In genomic region chr1:246809473-246809872, GRCh38 we compare ENCODE assay signal across 30 cellular contexts.
DNase-seq lines count a peak whose midpoint lies in the region; ATAC-seq and TF ChIP-seq lines count a peak whose summit lies in the region.
"Had no signal": no experiment of that assay in that cellular context is flagged by ENCODE, and none has a peak within 500 bp of the region (broad histone marks: within the 10 kb centered on the region; RNA-seq: fewer than 3 reads in every experiment).

No MANE protein-coding gene starts in this region.

- H3K9me3 Mint-ChIP-seq in stimulated activated effector memory CD8-positive, alpha-beta T cell treated with anti-CD3 and anti-CD28 coated beads, Interleukin-12 subunit alpha, Interleukin-12 subunit beta, amount 100 ng/mL, for 72 hours: no peaks in the 10 kb centered on the region
- H3K9me3 Mint-ChIP-seq: activated CD4-positive, alpha-beta memory T cell treated with anti-CD3 and anti-CD28 coated beads for 36 hours; naive B cell; stimulated activated memory B cell treated with anti-CD40 and anti-IgM and Interleukin-4, amounts not matched to agents 10 μg/mL and 1 μg/mL and 100 μg/mL, for 72 hours had no signal

- ATAC-seq in HG03066 (IDR thresholded peaks at IDR 0.05; ENCODE audit: low read depth, unreplicated experiment) (peak; percentile 79), GM21360 (IDR thresholded peaks at IDR 0.05; ENCODE audit: unreplicated experiment) (no peak), HG03095 (IDR thresholded peaks at IDR 0.05; ENCODE audit: unreplicated experiment) (no peak)
- ATAC-seq in stimulated activated effector memory CD8-positive, alpha-beta T cell treated with anti-CD3 and anti-CD28 coated beads, Interleukin-12 subunit alpha, Interleukin-12 subunit beta, amount 100 ng/mL, for 72 hours: peak; percentile 24
- ATAC-seq: body of pancreas, left lung, Right ventricle myocardium inferior had no signal

- H3K27ac ChIP-seq in left ventricle myocardium inferior (replicated peaks): peak overlapping the region; percentile 75
- H3K27ac ChIP-seq: BLaER1, body of pancreas, colonic mucosa, esophagus squamous epithelium, hepatocyte, left lung, suprapubic skin had no signal

- H3K4me3 ChIP-seq in left ventricle myocardium inferior (no peak overlapping the region), astrocyte of the spinal cord (ENCODE audit: low read depth, low read length) (no peak overlapping the region)
- H3K4me3 ChIP-seq: BLaER1, body of pancreas, colonic mucosa, esophagus squamous epithelium, hepatocyte, left lung, smooth muscle cell, suprapubic skin had no signal

- no peaks in the 10 kb centered on the region for H3K27me3 ChIP-seq in left ventricle myocardium inferior (ENCODE audit: low read depth)
- H3K27me3 ChIP-seq: BLaER1, body of pancreas, colonic mucosa, esophagus squamous epithelium, hepatocyte, left lung, suprapubic skin had no signal

- H3K4me1 Mint-ChIP-seq in stimulated activated effector memory CD8-positive, alpha-beta T cell treated with anti-CD3 and anti-CD28 coated beads, Interleukin-12 subunit alpha, Interleukin-12 subunit beta, amount 100 ng/mL, for 72 hours: no peaks in the 10 kb centered on the region
- H3K4me1 Mint-ChIP-seq: naive B cell; stimulated activated memory B cell treated with anti-CD40 and anti-IgM and Interleukin-4, amounts not matched to agents 10 μg/mL and 1 μg/mL and 100 μg/mL, for 72 hours had no signal

- intact Hi-C loops in left ventricle myocardium inferior (cut with micrococcal nuclease) (no loop called here), cardiac septum (cut with DNase I) (no loop called here)

- no peak overlapping the region for H3K27ac Mint-ChIP-seq in stimulated activated effector memory CD8-positive, alpha-beta T cell treated with anti-CD3 and anti-CD28 coated beads, Interleukin-12 subunit alpha, Interleukin-12 subunit beta, amount 100 ng/mL, for 72 hours
- H3K27ac Mint-ChIP-seq: activated CD4-positive, alpha-beta memory T cell treated with anti-CD3 and anti-CD28 coated beads for 36 hours; naive B cell; stimulated activated memory B cell treated with anti-CD40 and anti-IgM and Interleukin-4, amounts not matched to agents 10 μg/mL and 1 μg/mL and 100 μg/mL, for 72 hours had no signal

- H3K36me3 Mint-ChIP-seq in stimulated activated effector memory CD8-positive, alpha-beta T cell treated with anti-CD3 and anti-CD28 coated beads, Interleukin-12 subunit alpha, Interleukin-12 subunit beta, amount 100 ng/mL, for 72 hours: no peaks in the 10 kb centered on the region
- H3K36me3 Mint-ChIP-seq: activated CD4-positive, alpha-beta memory T cell treated with anti-CD3 and anti-CD28 coated beads for 36 hours; naive B cell; stimulated activated memory B cell treated with anti-CD40 and anti-IgM and Interleukin-4, amounts not matched to agents 10 μg/mL and 1 μg/mL and 100 μg/mL, for 72 hours had no signal

- DNase-seq in left ventricle myocardium inferior: no peak
- no peak for DNase-seq in cardiac septum (ENCODE audit: low spot score)
- no peak for DNase-seq in astrocyte of the spinal cord (ENCODE audit: low read depth, low spot score)
- DNase-seq in stimulated activated effector memory CD8-positive, alpha-beta T cell treated with anti-CD3 and anti-CD28 coated beads, Interleukin-12 subunit alpha, Interleukin-12 subunit beta, amount 100 ng/mL, for 72 hours (ENCODE audit: low spot score in 2 of 2): no peak
- no peak for DNase-seq in NCI-H2227 treated with DMSO at 0.1 percent for 48 hours (lab: John Stamatoyannopoulos, UW)
- DNase-seq: activated CD4-positive, alpha-beta memory T cell treated with anti-CD3 and anti-CD28 coated beads for 36 hours; activated CD4-positive, CD25-positive, alpha-beta regulatory T cell; body of pancreas; colonic mucosa; DMS79 treated with DMSO at 0.1 percent for 48 hours; esophagus squamous epithelium; GOT3; Kasumi-1; left lung; naive B cell; NCI-H1092; NCI-H2029 treated with DMSO at 0.1 percent for 48 hours; NCI-H446; NCI-H82; nucleus accumbens; OCI-M1 had no signal

- H3K4me1 ChIP-seq in left ventricle myocardium inferior: peaks cover 6% of the 10 kb centered on the region
- H3K4me1 ChIP-seq: BLaER1, body of pancreas, colonic mucosa, esophagus squamous epithelium, left lung, suprapubic skin had no signal

- no peaks in the 10 kb centered on the region for H3K36me3 ChIP-seq in left ventricle myocardium inferior
- H3K36me3 ChIP-seq: BLaER1, colonic mucosa, esophagus squamous epithelium, left lung, suprapubic skin had no signal

- in situ Hi-C loops in astrocyte of the spinal cord (cut with HindIII; ENCODE audit: low sequenced_read_pairs): no loop called here

- no peaks in the 10 kb centered on the region for H3K9me3 ChIP-seq in left ventricle myocardium inferior (replicated peaks)
- H3K9me3 ChIP-seq: body of pancreas, colonic mucosa, esophagus squamous epithelium, left lung, suprapubic skin had no signal

- H3K4me3 Mint-ChIP-seq in stimulated activated effector memory CD8-positive, alpha-beta T cell treated with anti-CD3 and anti-CD28 coated beads, Interleukin-12 subunit alpha, Interleukin-12 subunit beta, amount 100 ng/mL, for 72 hours: no peak overlapping the region
- H3K4me3 Mint-ChIP-seq: activated CD4-positive, alpha-beta memory T cell treated with anti-CD3 and anti-CD28 coated beads for 36 hours; naive B cell; stimulated activated memory B cell treated with anti-CD40 and anti-IgM and Interleukin-4, amounts not matched to agents 10 μg/mL and 1 μg/mL and 100 μg/mL, for 72 hours had no signal

- TF ChIP-seq CTCF in left ventricle myocardium inferior (IDR thresholded peaks at IDR 0.05; ENCODE audit: borderline replicate concordance) (no peak), astrocyte of the spinal cord (IDR thresholded peaks at IDR 0.05; ENCODE audit: low read depth, low read length) (peak; percentile 8)

Comparison
In these comparisons a context has a peak if more than half of its experiments do, and no peak if none do; other contexts are left out.
1. ATAC-seq: peak in HG03066 (single experiment) and stimulated activated effector memory CD8-positive, alpha-beta T cell treated with anti-CD3 and anti-CD28 coated beads, Interleukin-12 subunit alpha, Interleukin-12 subunit beta, amount 100 ng/mL, for 72 hours (single experiment); none in GM21360 (single experiment) and HG03095 (single experiment).